ENCODE assay signal across 10 cellular contexts in the genomic region with DNA sequence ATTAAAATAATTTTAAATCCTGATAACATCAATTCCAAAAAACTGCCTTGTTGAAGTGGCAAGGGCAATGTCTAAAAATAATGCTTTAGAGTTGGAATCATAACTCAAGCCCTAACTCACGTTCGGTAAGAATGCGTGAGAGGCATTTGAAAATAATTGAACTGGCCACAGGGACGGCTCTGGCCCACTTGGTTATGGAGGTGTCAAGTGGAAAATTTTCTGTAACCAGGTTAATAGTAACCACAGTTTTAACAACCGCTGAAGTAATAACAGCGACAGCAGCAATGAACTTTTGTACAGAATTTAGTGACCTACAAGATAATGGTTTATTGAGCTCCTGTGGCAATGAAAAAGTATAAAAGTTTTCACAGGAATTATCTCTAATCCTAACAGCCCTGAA.
A peak's percentile ranks its signal among the peaks of the same experiment; 100 is the strongest.
DNase-seq lines count a peak whose midpoint lies in the region; ATAC-seq, FAIRE-seq and TF ChIP-seq lines count a peak whose summit lies in the region.
"Had no signal": no experiment of that assay in that cellular context is flagged by ENCODE, and none has a peak within 500 bp of the region (broad histone marks: within the 10 kb centered on the region; RNA-seq: fewer than 3 reads in every experiment).

No MANE protein-coding gene starts in this region.

- H4K91ac ChIP-seq in mesenchymal stem cell (ENCODE audit: low read length), result no peak overlapping the region

- H2BK120ac ChIP-seq in mesenchymal stem cell (ENCODE audit: low read depth, low read length), result no peak overlapping the region

- H3K27ac Mint-ChIP-seq in activated T-cell treated with anti-CD3 and anti-CD28 coated beads, Interleukin-2, amount 50 U/mL, for 72 hours, result peak overlapping the region; percentile 97

- POLR2A ChIA-PET in GM12878 (lab: Charles Lee), result interaction anchor here (0.6 to 2.5 kb wide), 3 partner anchors 10 to 205 kb away, joined by 5 to 9 read pairs (median 7); no protein-coding TSS in a partner anchor

- H3K36me3 Mint-ChIP-seq in activated T-cell treated with anti-CD3 and anti-CD28 coated beads, Interleukin-2, amount 50 U/mL, for 72 hours (ENCODE audit: insufficient read depth in 2 of 2), result peaks cover 38 to 58% of the 10 kb centered on the region in 2 donors

- H3K36me3 ChIP-seq in GM12878 (ENCODE audit: control insufficient read depth in 2 of 2, insufficient read depth in 2 of 2, low read length in 1 of 2), result peaks cover 9 to 16% of the 10 kb centered on the region in 2 experiments
- peaks cover 20 to 23% of the 10 kb centered on the region in 2 experiments for H3K36me3 ChIP-seq in mesenchymal stem cell (ENCODE audit: control insufficient read depth in 1 of 2, insufficient read depth in 2 of 2, low read depth in 1 of 2, low read length in 2 of 2)
- peaks cover 0 to 12% (median 0%) of the 10 kb centered on the region in 4 donors for H3K36me3 ChIP-seq in upper lobe of left lung

- no peak overlapping the region for H4K8ac ChIP-seq in mesenchymal stem cell (ENCODE audit: low read length)

- H2AK5ac ChIP-seq in mesenchymal stem cell (ENCODE audit: low read length, severe bottlenecking), result no peak overlapping the region

- 45% methylated on average over 6 of the region's 6 CpGs for WGBS in GM12878 (ENCODE audit: insufficient coverage, insufficient replicate concordance, low lambda C conversion rate, missing lambda C conversion rate)
- 25% methylated on average over 4 of the region's 6 CpGs for WGBS in mesenchymal stem cell
- 28 to 32% methylated on average over 6 of the region's 6 CpGs for WGBS in upper lobe of left lung, 2 donors

- H3K14ac ChIP-seq in mesenchymal stem cell (ENCODE audit: low read length in 2 of 2), result no peak overlapping the region

- TF ChIP-seq RAD21 in GM12878 (IDR thresholded peaks at IDR 0.05; ENCODE audit: insufficient read depth, low read depth, low read length), result no peak

- peaks cover 37% of the 10 kb centered on the region for H3K4me1 ChIP-seq in GM12878 (ENCODE audit: control insufficient read depth, insufficient read depth, low read length)
- peaks cover 30% of the 10 kb centered on the region for H3K4me1 ChIP-seq in mesenchymal stem cell (ENCODE audit: control insufficient read depth, insufficient read depth, low read depth, low read length)
- peaks cover 85 to 96% (median 92%) of the 10 kb centered on the region in 4 donors for H3K4me1 ChIP-seq in upper lobe of left lung

- no peaks in the 10 kb centered on the region for H3K27me3 ChIP-seq in GM12878 (replicated peaks in 1 of 2; ENCODE audit: control insufficient read depth in 2 of 2, insufficient read depth in 2 of 2, low read length in 1 of 2)
- no peaks in the 10 kb centered on the region for H3K27me3 ChIP-seq in mesenchymal stem cell (ENCODE audit: control insufficient read depth in 1 of 2, insufficient read depth in 1 of 2, low read length in 2 of 2)
- no peaks in the 10 kb centered on the region for H3K27me3 ChIP-seq in upper lobe of left lung

- intact Hi-C loops in GM12878 (cut with micrococcal nuclease; ENCODE audit: unreplicated experiment), result no loop called here

- H3K9me3 ChIP-seq in GM12878 (replicated peaks; ENCODE audit: control insufficient read depth, insufficient read depth, low read length), result no peaks in the 10 kb centered on the region
- no peaks in the 10 kb centered on the region for H3K9me3 ChIP-seq in mesenchymal stem cell (ENCODE audit: control insufficient read depth, low read length)
- no peaks in the 10 kb centered on the region for H3K9me3 ChIP-seq in upper lobe of left lung

- no peak overlapping the region for H3K18ac ChIP-seq in mesenchymal stem cell (ENCODE audit: low read depth in 1 of 2, low read length in 2 of 2)

- FAIRE-seq in GM12878 (lab: Jason Lieb, UNC), result no peak
- FAIRE-seq: GM18507 had no signal

- H3K27ac ChIP-seq in GM12878 (ENCODE audit: control insufficient read depth, insufficient read depth) (peak overlapping the region; percentile 54; the same call in 1 of the 2 replicates), mesenchymal stem cell (ENCODE audit: low read length, poor library complexity, severe bottlenecking) (peak overlapping the region; percentile 85), upper lobe of left lung (peak overlapping the region; percentile 77 to 98 (median 82))

- H3K9ac ChIP-seq in GM12878 (ENCODE audit: control insufficient read depth, insufficient read depth, low read length) (0 out of 2 replicates have a peak overlapping the region, but pooled peaks have one; percentile 27), mesenchymal stem cell (ENCODE audit: low read length) (peak overlapping the region; percentile 82)

- TF ChIP-seq POLR2A in GM12878 (IDR thresholded peaks at IDR 0.05; ENCODE audit: low read depth, low read length) (no peak), upper lobe of left lung (IDR thresholded peaks at IDR 0.05) (no peak)

- no peak for ATAC-seq in activated T-cell treated with anti-CD3 and anti-CD28 coated beads, Interleukin-2, amount 50 U/mL, for 72 hours (replicated peaks in 1 of 2)
- ATAC-seq in GM12878, result peak; percentile 6; the same call in 2 of the 3 replicates
- no peak for ATAC-seq in upper lobe of left lung (ENCODE audit: low FRiP score in 2 of 2)

- CTCF ChIA-PET in GM12878 (lab: Yijun Ruan, JAX), result interaction anchor here (1.0 to 4.6 kb wide), 4 partner anchors 11 to 124 kb away, joined by 3 to 24 read pairs (median 3); no protein-coding TSS in a partner anchor

- no peak overlapping the region for H2BK12ac ChIP-seq in mesenchymal stem cell (ENCODE audit: low read length in 2 of 2)

- H3K9me3 Mint-ChIP-seq in activated T-cell treated with anti-CD3 and anti-CD28 coated beads, Interleukin-2, amount 50 U/mL, for 72 hours, result no peaks in the 10 kb centered on the region

- TF ChIP-seq CTCF in GM12878 (IDR thresholded peaks at IDR 0.05 in 2 of 3, conservative IDR thresholded peaks at IDR 0.05 in 1 of 3; ENCODE audit: control insufficient read depth in 2 of 3, extremely low read depth in 1 of 3, insufficient read depth in 1 of 3, low read depth in 3 of 3, low read length in 3 of 3) (no peak), upper lobe of left lung (IDR thresholded peaks at IDR 0.05) (no peak)

- H3K79me2 ChIP-seq in GM12878 (ENCODE audit: control insufficient read depth, insufficient read depth, low read length), result peaks cover 98% of the 10 kb centered on the region

- peaks cover 97% of the 10 kb centered on the region for H3K4me1 Mint-ChIP-seq in activated T-cell treated with anti-CD3 and anti-CD28 coated beads, Interleukin-2, amount 50 U/mL, for 72 hours (ENCODE audit: low read depth)

- SMC1A ChIA-PET in GM12878 (lab: Charles Lee; ENCODE audit: uncharacterized antibody, unreplicated experiment), result interaction anchor here (0.6 to 5.4 kb wide), 9 partner anchors 9 to 335 kb away, joined by 3 to 52 read pairs (median 5); no protein-coding TSS in a partner anchor

- no peaks in the 10 kb centered on the region; the same call in 1 of the 2 replicates for H4K20me1 ChIP-seq in GM12878 (ENCODE audit: control insufficient read depth, insufficient read depth)

- H3K4ac ChIP-seq in mesenchymal stem cell (ENCODE audit: low read depth in 1 of 2, low read length in 2 of 2), result no peak overlapping the region

- RAD21 ChIA-PET in GM12878 (lab: Charles Lee; ENCODE audit: unreplicated experiment), result interaction anchor here (1.4 to 2.9 kb wide), 2 partner anchors 11 to 20 kb away, joined by 3 to 16 read pairs; no protein-coding TSS in a partner anchor

- peaks cover 2% of the 10 kb centered on the region for H3K79me1 ChIP-seq in mesenchymal stem cell (replicated peaks; ENCODE audit: low read length, poor library complexity, severe bottlenecking)

- TF ChIP-seq EP300 in GM12878 (IDR thresholded peaks at IDR 0.05; ENCODE audit: borderline replicate concordance in 1 of 2, control insufficient read depth in 1 of 2, low read depth in 2 of 2, low read length in 2 of 2), result no peak
- no peak for TF ChIP-seq EP300 in upper lobe of left lung (IDR thresholded peaks at IDR 0.05)

- H2AFZ ChIP-seq in GM12878 (ENCODE audit: control insufficient read depth, low read depth, low read length) (no peak overlapping the region), mesenchymal stem cell (ENCODE audit: low read depth, low read length) (no peak overlapping the region)

- H3K27me3 Mint-ChIP-seq in activated T-cell treated with anti-CD3 and anti-CD28 coated beads, Interleukin-2, amount 50 U/mL, for 72 hours (ENCODE audit: low read depth), result no peaks in the 10 kb centered on the region

- peak overlapping the region; percentile 38 for H3K4me2 ChIP-seq in GM12878 (ENCODE audit: control insufficient read depth, insufficient read depth)
- H3K4me2 ChIP-seq in mesenchymal stem cell (ENCODE audit: low read length, poor library complexity, severe bottlenecking), result peak overlapping the region; percentile 60

- H3K4me3 Mint-ChIP-seq in activated T-cell treated with anti-CD3 and anti-CD28 coated beads, Interleukin-2, amount 50 U/mL, for 72 hours, result peak overlapping the region; percentile 95

- H2BK15ac ChIP-seq in mesenchymal stem cell (ENCODE audit: low read depth, poor library complexity, severe bottlenecking), result no peak overlapping the region

- no TSS peak for BruUV-seq in GM12878 (replicated peaks; lab: Mats Ljungman, UMichigan)

- H3K4me3 ChIP-seq in GM12878 (peak overlapping the region; percentile 25; the same call in 1 of the 2 replicates), mesenchymal stem cell (ENCODE audit: insufficient read depth in 1 of 2, low read depth in 1 of 2, low read length in 2 of 2) (peak overlapping the region in 1 of 2 experiments; percentile 62), upper lobe of left lung (peak overlapping the region in 2 of 4 donors; percentile 29 to 30)

- H2BK5ac ChIP-seq in mesenchymal stem cell (ENCODE audit: low read depth, low read length, poor library complexity, severe bottlenecking), result no peak overlapping the region

- H3K23ac ChIP-seq in mesenchymal stem cell (ENCODE audit: low read length in 2 of 2), result no peak overlapping the region

- in situ Hi-C loops in GM12878 (cut with MboI), result no loop called here

- DNase-seq in activated T-cell treated with anti-CD3 and anti-CD28 coated beads, Interleukin-2, amount 50 U/mL, for 72 hours, result no peak
- no peak for DNase-seq in activated T-cell treated with anti-CD3 and anti-CD28 coated beads, Interleukin-2, amount 50 U/mL, for 48 hours
- DNase-seq in GM12878 (ENCODE audit: low read depth, low spot score) (no peak), mesenchymal stem cell (no peak), upper lobe of left lung (no peak), DMS114 treated with DMSO at 0.1 percent for 48 hours (lab: John Stamatoyannopoulos, UW; ENCODE audit: unreplicated experiment) (no peak), DMS79 treated with DMSO at 0.1 percent for 48 hours (lab: John Stamatoyannopoulos, UW) (no peak), GM19240 (ENCODE audit: insufficient read length, low spot score) (no peak)
- DNase-seq: stimulated activated CD4-positive, alpha-beta T cell treated with anti-CD3 and anti-CD28 coated beads, Interleukin-12 subunit alpha, Interleukin-12 subunit beta, amount 100 ng/mL, for 4 hours had no signal
